1 cellular context compared by ENCODE assay signal in genomic region chr2:37795456-37795855, GRCh38.
TF ChIP-seq lines count a peak whose summit lies in the region.

No MANE protein-coding gene starts in this region.

TF ChIP-seq in IMR-90, 13 proteins besides CTCF, POLR2A, EP300 and RAD21:
- TF ChIP-seq CHD1 (IDR thresholded peaks at IDR 0.05; ENCODE audit: low read depth, low read length), result no peak
- no peak for TF ChIP-seq FOS (IDR thresholded peaks at IDR 0.05; ENCODE audit: low read depth, low read length)
- TF ChIP-seq, protein P1, sequence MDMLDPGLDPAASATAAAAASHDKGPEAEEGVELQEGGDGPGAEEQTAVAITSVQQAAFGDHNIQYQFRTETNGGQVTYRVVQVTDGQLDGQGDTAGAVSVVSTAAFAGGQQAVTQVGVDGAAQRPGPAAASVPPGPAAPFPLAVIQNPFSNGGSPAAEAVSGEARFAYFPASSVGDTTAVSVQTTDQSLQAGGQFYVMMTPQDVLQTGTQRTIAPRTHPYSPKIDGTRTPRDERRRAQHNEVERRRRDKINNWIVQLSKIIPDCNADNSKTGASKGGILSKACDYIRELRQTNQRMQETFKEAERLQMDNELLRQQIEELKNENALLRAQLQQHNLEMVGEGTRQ (IDR thresholded peaks at IDR 0.05; ENCODE audit: low read depth, low read length), result no peak
- no peak for TF ChIP-seq MXI1 (IDR thresholded peaks at IDR 0.05; ENCODE audit: borderline replicate concordance, low read depth, low read length)
- TF ChIP-seq RCOR1 (IDR thresholded peaks at IDR 0.05; ENCODE audit: insufficient replicate concordance, low read length), result no peak
- no peak for TF ChIP-seq ELK1 (IDR thresholded peaks at IDR 0.05; ENCODE audit: borderline replicate concordance, low read depth, low read length)
- TF ChIP-seq BHLHE40 (IDR thresholded peaks at IDR 0.05; ENCODE audit: low read depth, low read length), result no peak
- no peak for TF ChIP-seq SMC3 (IDR thresholded peaks at IDR 0.05; ENCODE audit: low read depth, low read length)
